Comparison of ENCODE assay signal across 8 cellular contexts in the genomic region with DNA sequence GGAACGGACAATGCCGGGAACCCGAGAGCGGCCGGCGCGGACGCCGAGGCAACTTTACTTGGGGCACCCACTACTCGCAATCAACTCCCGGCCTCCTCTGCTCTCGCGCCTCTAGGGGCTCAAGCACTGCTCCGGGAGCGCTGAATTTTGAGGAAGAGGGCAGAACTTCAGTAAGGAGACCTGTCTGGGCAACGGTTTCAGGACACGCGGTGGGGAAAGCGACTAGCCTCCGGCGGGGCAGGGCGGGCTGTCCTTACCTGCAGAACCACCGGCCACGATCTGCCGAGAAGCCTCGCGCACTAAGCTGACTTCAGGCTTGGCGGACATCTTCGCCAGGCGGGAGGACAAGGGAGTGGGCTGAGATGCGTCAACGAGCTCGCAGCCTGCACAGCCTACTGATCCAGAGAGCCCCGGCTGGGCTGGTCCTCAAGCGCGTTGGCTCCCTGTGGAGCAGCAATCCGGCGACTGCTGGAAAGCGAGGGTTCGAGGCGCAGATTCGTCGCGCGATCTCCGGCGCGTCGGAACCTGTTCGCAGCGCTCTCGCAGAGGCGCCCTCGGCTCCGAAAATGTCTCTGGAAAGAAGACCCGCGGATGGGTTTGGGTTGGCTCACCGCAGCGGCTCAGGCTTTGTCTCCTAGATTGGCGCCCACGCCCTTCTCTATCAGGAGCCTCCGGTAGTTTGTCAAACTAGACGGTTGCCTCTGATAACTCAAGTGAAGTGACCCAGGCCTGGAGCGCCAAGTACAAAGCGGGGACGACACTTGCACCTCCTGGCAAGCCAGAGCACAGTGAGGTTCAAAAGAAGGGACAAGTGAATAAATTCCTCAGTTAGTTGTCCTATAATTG. TPM values are rescaled to one million over a fixed set of nuclear protein-coding genes. Genes with fewer than 3 reads are reported as not detected.
DNase-seq lines count a peak whose midpoint lies in the region; ATAC-seq and TF ChIP-seq lines count a peak whose summit lies in the region.

A gene (minus strand): TSS at position 583 of the 846 bp plus-strand sequence.

- peaks cover 28% of the 10 kb centered on the region for H3K27me3 ChIP-seq in BE2C
- H3K27me3 ChIP-seq in lower lobe of right lung (ENCODE audit: low read depth), result peaks cover 7% of the 10 kb centered on the region

- no peaks in the 10 kb centered on the region for H3K4me1 ChIP-seq in BE2C
- H3K4me1 ChIP-seq in lower lobe of right lung, result peaks cover 20% of the 10 kb centered on the region

- TF ChIP-seq CTCF in BE2C (IDR thresholded peaks at IDR 0.05; ENCODE audit: low read depth, low read length), result no peak
- TF ChIP-seq CTCF in epithelial cell of esophagus (IDR thresholded peaks at IDR 0.05; ENCODE audit: insufficient read depth, low read depth, low read length, missing control alignments), result peak; percentile 22
- TF ChIP-seq CTCF in lower lobe of right lung (IDR thresholded peaks at IDR 0.05), result peak; percentile 5
- no peak for TF ChIP-seq CTCF in GM20000 (IDR thresholded peaks at IDR 0.05; ENCODE audit: extremely low read depth, missing control alignments)

- intact Hi-C loops in lower lobe of right lung (cut with DNase I), result no loop called here

- ATAC-seq in lower lobe of right lung (peak; percentile 93 to 97), HG02678 (IDR thresholded peaks at IDR 0.05; ENCODE audit: unreplicated experiment) (no peak)

- H3K9me3 ChIP-seq in BE2C, result no peaks in the 10 kb centered on the region
- H3K9me3 ChIP-seq in lower lobe of right lung, result no peaks in the 10 kb centered on the region

- H3K36me3 ChIP-seq in BE2C (no peaks in the 10 kb centered on the region), lower lobe of right lung (no peaks in the 10 kb centered on the region)

- H3K27ac ChIP-seq in lower lobe of right lung (peak within 1 kb of the TSS; percentile 94), temporal lobe (ENCODE audit: low read depth, low read length) (peak within 1 kb of the TSS; percentile 29)

- H3K4me3 ChIP-seq in BE2C (ENCODE audit: low read depth, low read length) (peak within 1 kb of the TSS; percentile 30), epithelial cell of esophagus (ENCODE audit: low read length) (peak within 1 kb of the TSS; percentile 78), lower lobe of right lung (peak within 1 kb of the TSS; percentile 73)

- DNase-seq in BE2C (no peak), HuH-7 (ENCODE audit: low spot score) (peak; percentile 56), SHP77 treated with DMSO at 0.1 percent for 48 hours (lab: John Stamatoyannopoulos, UW) (peak; percentile 98), epithelial cell of esophagus (ENCODE audit: low read depth) (peak; percentile 79), lower lobe of right lung (peak; percentile 76), GM20000 (ENCODE audit: low spot score) (no peak)

RNA-seq across cellular contexts. Expression of the gene that starts here (rescaled TPM):
- 1.2 TPM for polyA plus RNA-seq in BE2C (2012; ENCODE audit: insufficient read depth, insufficient read length, low read depth)
- total RNA-seq in lower lobe of right lung, result 0.38 TPM
- 0.25 TPM for total RNA-seq in temporal lobe

Comparison
In these comparisons a context has a peak if more than half of its experiments do, and no peak if none do; other contexts are left out.
1. Peak in DNase-seq, ATAC-seq, H3K4me3 ChIP-seq and H3K27ac ChIP-seq in lower lobe of right lung; RNA of the gene not detected or under 1 TPM.
2. DNase-seq: peak in HuH-7 (single experiment), SHP77 treated with DMSO at 0.1 percent for 48 hours (single experiment) and epithelial cell of esophagus (single experiment); none in BE2C (single experiment) and GM20000 (single experiment).
3. CTCF ChIP-seq: peak in epithelial cell of esophagus (single experiment) and lower lobe of right lung (single experiment); none in BE2C (single experiment) and GM20000 (single experiment).
4. Peak in every context shown above with its lines, with median percentiles within 50 percentile points of each other: H3K4me3 ChIP-seq.